Comparison of ENCODE assay signal across 18 cellular contexts in genomic region chr1:8699679-8700078, GRCh38.
A peak's percentile ranks its signal among the peaks of the same experiment; 100 is the strongest.
DNase-seq lines count a peak whose midpoint lies in the region; ATAC-seq and TF ChIP-seq lines count a peak whose summit lies in the region.
"Had no signal": no experiment of that assay in that cellular context is flagged by ENCODE, and none has a peak within 500 bp of the region (broad histone marks: within the 10 kb centered on the region; RNA-seq: fewer than 3 reads in every experiment).

No MANE protein-coding gene starts in this region.

- H3K4me3 Mint-ChIP-seq in glutamatergic neuron (ENCODE audit: unreplicated experiment), result peak overlapping the region; percentile 57
- no peak overlapping the region for H3K4me3 Mint-ChIP-seq in activated naive CD4-positive, alpha-beta T cell treated with anti-CD3 and anti-CD28 coated beads, Interleukin-2, amount 10 ng/mL, durations not matched to agents 7 days and 5 days
- H3K4me3 Mint-ChIP-seq: CD8-positive, alpha-beta T cell had no signal

- H3K9ac ChIP-seq in smooth muscle cell (ENCODE audit: low read depth), result no peak overlapping the region

- H3K4me1 ChIP-seq in cardiac muscle cell (ENCODE audit: low read depth) (peaks cover 40% of the 10 kb centered on the region), Panc1 (ENCODE audit: control insufficient read depth, insufficient read depth, low read length) (peaks cover 46% of the 10 kb centered on the region), smooth muscle cell (ENCODE audit: low read depth) (peaks cover 61% of the 10 kb centered on the region)

- peak overlapping the region; percentile 96 for H3K27ac ChIP-seq in cardiac muscle cell
- H3K27ac ChIP-seq in Panc1 (ENCODE audit: low read length), result peak overlapping the region; percentile 93
- H3K27ac ChIP-seq in smooth muscle cell (ENCODE audit: low read depth), result peak overlapping the region; percentile 81

- TF ChIP-seq CTCF in cardiac muscle cell (IDR thresholded peaks at IDR 0.05; ENCODE audit: low read depth, low read length) (no peak), Panc1 (IDR thresholded peaks at IDR 0.05) (no peak), glutamatergic neuron (IDR thresholded peaks at IDR 0.05; ENCODE audit: partially characterized antibody, unreplicated experiment) (no peak), smooth muscle cell (IDR thresholded peaks at IDR 0.05; ENCODE audit: borderline replicate concordance, insufficient read depth, poor library complexity, severe bottlenecking) (no peak)

- peak overlapping the region; percentile 45 for H3K27ac Mint-ChIP-seq in glutamatergic neuron (ENCODE audit: unreplicated experiment)
- H3K27ac Mint-ChIP-seq in activated naive CD4-positive, alpha-beta T cell treated with anti-CD3 and anti-CD28 coated beads, Interleukin-2, amount 10 ng/mL, durations not matched to agents 7 days and 5 days, result no peak overlapping the region
- H3K27ac Mint-ChIP-seq: CD8-positive, alpha-beta T cell had no signal

- H3K27me3 ChIP-seq in cardiac muscle cell (no peaks in the 10 kb centered on the region), Panc1 (ENCODE audit: control insufficient read depth, insufficient read depth, low read length) (no peaks in the 10 kb centered on the region), smooth muscle cell (ENCODE audit: low read depth) (no peaks in the 10 kb centered on the region)
- H3K27me3 ChIP-seq: MG63 had no signal

- no peak overlapping the region for H2AFZ ChIP-seq in smooth muscle cell (ENCODE audit: low read depth)

- peaks cover 14% of the 10 kb centered on the region for H3K27me3 Mint-ChIP-seq in glutamatergic neuron (ENCODE audit: unreplicated experiment)
- H3K27me3 Mint-ChIP-seq in activated naive CD4-positive, alpha-beta T cell treated with anti-CD3 and anti-CD28 coated beads, Interleukin-2, amount 10 ng/mL, durations not matched to agents 7 days and 5 days, result peaks cover 9% of the 10 kb centered on the region

- H3K36me3 ChIP-seq in cardiac muscle cell (no peaks in the 10 kb centered on the region), Panc1 (ENCODE audit: control insufficient read depth, insufficient read depth, low read length) (no peaks in the 10 kb centered on the region), smooth muscle cell (ENCODE audit: low read depth) (no peaks in the 10 kb centered on the region)
- H3K36me3 ChIP-seq: MG63 had no signal

- ATAC-seq in Right ventricle myocardium inferior, result no peak
- no peak for ATAC-seq in Panc1
- ATAC-seq in GM18519 (IDR thresholded peaks at IDR 0.05; ENCODE audit: low FRiP score, unreplicated experiment), result no peak
- ATAC-seq: CD8-positive, alpha-beta T cell; PC-3; SK-N-SH treated with all-trans-retinoic acid at 6 μM for 48 hours had no signal

- in situ Hi-C loops in Panc1 (cut with HindIII; ENCODE audit: low pct_unique_long_range_greater_than_20kb, low sequenced_read_pairs), result no loop called here

- peak overlapping the region; percentile 94 for H3K4me2 ChIP-seq in smooth muscle cell

- BruUV-seq in Panc1 (replicated peaks; lab: Mats Ljungman, UMichigan), result no TSS peak

- H3K4me1 Mint-ChIP-seq in glutamatergic neuron (ENCODE audit: low read depth, unreplicated experiment), result peaks cover 35% of the 10 kb centered on the region
- peaks cover 54% of the 10 kb centered on the region for H3K4me1 Mint-ChIP-seq in activated naive CD4-positive, alpha-beta T cell treated with anti-CD3 and anti-CD28 coated beads, Interleukin-2, amount 10 ng/mL, durations not matched to agents 7 days and 5 days

- H3K9me3 ChIP-seq in cardiac muscle cell (ENCODE audit: low read depth) (no peaks in the 10 kb centered on the region), Panc1 (ENCODE audit: control insufficient read depth, insufficient read depth, low read depth, low read length) (no peaks in the 10 kb centered on the region), smooth muscle cell (replicated peaks; ENCODE audit: low read depth) (no peaks in the 10 kb centered on the region)
- H3K9me3 ChIP-seq: MG63 had no signal

- H3K79me2 ChIP-seq in smooth muscle cell (ENCODE audit: low read depth), result peaks cover 85% of the 10 kb centered on the region

- DNase-seq in cardiac muscle cell (ENCODE audit: low read depth in 1 of 2, low spot score in 1 of 2) (no peak), Right ventricle myocardium inferior (ENCODE audit: missing footprints) (no peak), Panc1 (ENCODE audit: low read depth, low spot score) (no peak), glutamatergic neuron (no peak), smooth muscle cell (lab: John Stamatoyannopoulos, UW; ENCODE audit: unreplicated experiment) (no peak), NCI-H82 (lab: John Stamatoyannopoulos, UW) (no peak)
- DNase-seq in activated naive CD4-positive, alpha-beta T cell treated with anti-CD3 and anti-CD28 coated beads, Interleukin-2, amount 10 ng/mL, durations not matched to agents 7 days and 5 days, result no peak
- DNase-seq: AML-193; CD8-positive, alpha-beta T cell; H7; MG63; NCI-H1092 treated with DMSO at 0.1 percent for 48 hours; NCI-H1694; NCI-H2107; NCI-H69; PC-3 had no signal

- peaks cover 56% of the 10 kb centered on the region for H4K20me1 ChIP-seq in smooth muscle cell (ENCODE audit: low read depth)

- no peak overlapping the region for H3K4me3 ChIP-seq in cardiac muscle cell
- no peak overlapping the region for H3K4me3 ChIP-seq in Panc1 (ENCODE audit: low read depth in 2 of 2, low read length in 2 of 2)
- H3K4me3 ChIP-seq in smooth muscle cell, result peak overlapping the region; percentile 88
- H3K4me3 ChIP-seq: MG63 had no signal

- POLR2A ChIA-PET in Panc1 (lab: Charles Lee), result no interaction called here

- H3K36me3 Mint-ChIP-seq in glutamatergic neuron (ENCODE audit: unreplicated experiment), result no peaks in the 10 kb centered on the region
- peaks cover 6% of the 10 kb centered on the region for H3K36me3 Mint-ChIP-seq in activated naive CD4-positive, alpha-beta T cell treated with anti-CD3 and anti-CD28 coated beads, Interleukin-2, amount 10 ng/mL, durations not matched to agents 7 days and 5 days
- H3K36me3 Mint-ChIP-seq: CD8-positive, alpha-beta T cell had no signal

- WGBS in smooth muscle cell (ENCODE audit: low lambda C conversion rate), result 94% methylated on average over 7 of the region's 7 CpGs

- intact Hi-C loops in Right ventricle myocardium inferior (cut with DNase I), result loop anchor here (5.0 to 10.0 kb wide), 2 partner anchors 37 to 315 kb away; no protein-coding TSS in a partner anchor
- intact Hi-C loops in Panc1 (cut with micrococcal nuclease; ENCODE audit: unreplicated experiment), result no loop called here

- H3F3A ChIP-seq in smooth muscle cell (ENCODE audit: low read depth), result peaks cover 21% of the 10 kb centered on the region

- CTCF ChIA-PET in Panc1 (lab: Charles Lee), result no interaction called here
- CTCF ChIA-PET in activated naive CD4-positive, alpha-beta T cell treated with anti-CD3 and anti-CD28 coated beads, Interleukin-2, amount 10 ng/mL, durations not matched to agents 7 days and 5 days (lab: Charles Lee), result no interaction called here

- peaks cover 16% of the 10 kb centered on the region for H3K9me3 Mint-ChIP-seq in glutamatergic neuron (ENCODE audit: unreplicated experiment)
- no peaks in the 10 kb centered on the region for H3K9me3 Mint-ChIP-seq in activated naive CD4-positive, alpha-beta T cell treated with anti-CD3 and anti-CD28 coated beads, Interleukin-2, amount 10 ng/mL, durations not matched to agents 7 days and 5 days
- H3K9me3 Mint-ChIP-seq: CD8-positive, alpha-beta T cell had no signal
